25 cellular contexts compared by ENCODE assay signal in genomic region chr21:46299167-46299566, GRCh38.
"Had no signal": no experiment of that assay in that cellular context is flagged by ENCODE, and none has a peak within 500 bp of the region (broad histone marks: within the 10 kb centered on the region; RNA-seq: fewer than 3 reads in every experiment).

No MANE protein-coding gene starts in this region.

- H3K4me3 Mint-ChIP-seq: neural crest cell had no signal

- H2AFZ ChIP-seq: parathyroid adenoma had no signal

- DNase-seq: cerebellar nuclear complex; dermis blood vessel endothelial cell; effector memory CD4-positive, alpha-beta T cell; erythroblast; esophagus squamous epithelium; foreskin melanocyte; glutamatergic neuron; heart right ventricle; hippocampal formation; left cardiac atrium; mammary epithelial cell; naive thymus-derived CD8-positive, alpha-beta T cell; sigmoid colon; spleen; stimulated activated CD4-positive, alpha-beta T cell treated with anti-CD3 and anti-CD28 coated beads, Interleukin-4, amount 100 ng/mL, for 4 hours; stimulated activated naive CD4-positive, alpha-beta T cell; stimulated activated naive CD8-positive, alpha-beta T cell treated with anti-CD3 and anti-CD28 coated beads, Interleukin-15, amount 100 ng/mL, for 72 hours; transverse colon had no signal

- ATAC-seq: heart right ventricle; left cardiac atrium; left lung; naive thymus-derived CD8-positive, alpha-beta T cell; stimulated activated naive CD8-positive, alpha-beta T cell treated with anti-CD3 and anti-CD28 coated beads, Interleukin-15, amount 100 ng/mL, for 72 hours had no signal

- H3K9ac ChIP-seq: parathyroid adenoma had no signal

- H3K9me3 ChIP-seq: esophagus squamous epithelium, heart right ventricle, left lung, prostate gland, right atrium auricular region, sigmoid colon, spleen, suprapubic skin, transverse colon, vagina had no signal

- H3K4me3 ChIP-seq: esophagus squamous epithelium, heart right ventricle, left lung, prostate gland, right atrium auricular region, sigmoid colon, spleen, suprapubic skin, transverse colon, vagina had no signal

- H3K27ac ChIP-seq: esophagus squamous epithelium, heart right ventricle, left lung, parathyroid adenoma, prostate gland, right atrium auricular region, sigmoid colon, spleen, suprapubic skin, transverse colon, vagina had no signal

- H3K9me3 Mint-ChIP-seq: neural crest cell; stimulated activated naive CD8-positive, alpha-beta T cell treated with anti-CD3 and anti-CD28 coated beads, Interleukin-15, amount 100 ng/mL, for 72 hours had no signal

- H3K27me3 ChIP-seq: right atrium auricular region, suprapubic skin, vagina had no signal

- H3K4me1 ChIP-seq: parathyroid adenoma, prostate gland had no signal

- H3K36me3 ChIP-seq: prostate gland, right atrium auricular region, sigmoid colon, transverse colon, vagina had no signal
